In genomic region chr1:209710837-209711236, GRCh38 we compare ENCODE assay signal across 16 cellular contexts. TPM values are rescaled to one million over a fixed set of nuclear protein-coding genes. Genes with fewer than 3 reads are reported as not detected.
DNase-seq lines count a peak whose midpoint lies in the region; ATAC-seq and TF ChIP-seq lines count a peak whose summit lies in the region.
"Had no signal": no experiment of that assay in that cellular context is flagged by ENCODE, and none has a peak within 500 bp of the region (broad histone marks: within the 10 kb centered on the region; RNA-seq: fewer than 3 reads in every experiment).

No MANE protein-coding gene starts in this region.

- no peak overlapping the region for H3K4me2 ChIP-seq in PC-3 (ENCODE audit: low read length)

- no peak for DNase-seq in activated naive CD4-positive, alpha-beta T cell treated with anti-CD3 and anti-CD28 coated beads, Interleukin-2, amount 50 U/mL, for 72 hours (ENCODE audit: low spot score in 2 of 2)
- DNase-seq in activated naive CD4-positive, alpha-beta T cell treated with Interleukin-2 at 50 U/mL for 16 hours, result no peak
- peak; percentile 43 for DNase-seq in PC-3
- DNase-seq in activated T-helper 2 cell treated with anti-CD3 and anti-CD28 coated beads, Interferon-gamma antibody, Interleukin-2, Interleukin-4, amounts not matched to agents 10 μg/mL and 5 μg/mL and 100 μg/mL, durations not matched to agents 14 hours and 24 hours and 36 hours (ENCODE audit: low spot score), result no peak
- DNase-seq in type B pancreatic cell (ENCODE audit: extremely low spot score, unreplicated experiment), result no peak
- no peak for DNase-seq in EL
- no peak for DNase-seq in right cardiac atrium
- DNase-seq: BE2C, DND-41, GF-D8, NCI-H2227 treated with DMSO at 0.1 percent for 48 hours, NCI-H524 treated with DMSO at 0.1 percent for 48 hours had no signal

- no peaks in the 10 kb centered on the region for H3K9me2 ChIP-seq in PC-3 (replicated peaks; ENCODE audit: low read length)

- peak overlapping the region; percentile 15 for H3K4me3 Mint-ChIP-seq in activated T-helper 2 cell treated with anti-CD3 and anti-CD28 coated beads, Interferon-gamma antibody, Interleukin-2, Interleukin-4, amounts not matched to agents 10 μg/mL and 5 μg/mL and 100 μg/mL, durations not matched to agents 14 hours and 24 hours and 36 hours (ENCODE audit: low read depth)
- H3K4me3 Mint-ChIP-seq in type B pancreatic cell, result peak overlapping the region; percentile 14
- H3K4me3 Mint-ChIP-seq: IgD-negative memory B cell had no signal

- H4K20me1 ChIP-seq in PC-3 (ENCODE audit: low read length), result no peaks in the 10 kb centered on the region

- no peak overlapping the region for H2AFZ ChIP-seq in PC-3 (ENCODE audit: low read length)

- H3K9me3 ChIP-seq in PC-3 (ENCODE audit: low read length), result no peaks in the 10 kb centered on the region
- no peaks in the 10 kb centered on the region for H3K9me3 ChIP-seq in right cardiac atrium (ENCODE audit: control insufficient read depth, low read length)
- H3K9me3 ChIP-seq: BE2C had no signal

- peaks cover 7% of the 10 kb centered on the region in 2 donors for H3K36me3 Mint-ChIP-seq in activated naive CD4-positive, alpha-beta T cell treated with anti-CD3 and anti-CD28 coated beads, Interleukin-2, amount 50 U/mL, for 72 hours
- peaks cover 77% of the 10 kb centered on the region for H3K36me3 Mint-ChIP-seq in activated T-helper 2 cell treated with anti-CD3 and anti-CD28 coated beads, Interferon-gamma antibody, Interleukin-2, Interleukin-4, amounts not matched to agents 10 μg/mL and 5 μg/mL and 100 μg/mL, durations not matched to agents 14 hours and 24 hours and 36 hours (ENCODE audit: low read depth)
- no peaks in the 10 kb centered on the region for H3K36me3 Mint-ChIP-seq in type B pancreatic cell
- H3K36me3 Mint-ChIP-seq: IgD-negative memory B cell had no signal

- H3K4me1 ChIP-seq in PC-3 (ENCODE audit: insufficient read depth, low read length), result peaks cover 21% of the 10 kb centered on the region
- no peaks in the 10 kb centered on the region for H3K4me1 ChIP-seq in right cardiac atrium (ENCODE audit: control insufficient read depth, insufficient read depth, low read length)
- H3K4me1 ChIP-seq: BE2C had no signal

- no peaks in the 10 kb centered on the region for H3F3A ChIP-seq in PC-3 (ENCODE audit: low read length, unreplicated experiment)

- H3K4me3 ChIP-seq in PC-3 (ENCODE audit: low read length) (no peak overlapping the region), right cardiac atrium (ENCODE audit: low read length) (no peak overlapping the region)

- H3K27me3 Mint-ChIP-seq in activated T-helper 2 cell treated with anti-CD3 and anti-CD28 coated beads, Interferon-gamma antibody, Interleukin-2, Interleukin-4, amounts not matched to agents 10 μg/mL and 5 μg/mL and 100 μg/mL, durations not matched to agents 14 hours and 24 hours and 36 hours (ENCODE audit: low read depth), result no peaks in the 10 kb centered on the region
- H3K27me3 Mint-ChIP-seq in type B pancreatic cell, result peaks cover 4% of the 10 kb centered on the region
- H3K27me3 Mint-ChIP-seq: IgD-negative memory B cell had no signal

- TF ChIP-seq CTCF in PC-3 (conservative IDR thresholded peaks at IDR 0.05; ENCODE audit: low read depth, low read length) (no peak), type B pancreatic cell (conservative IDR thresholded peaks at IDR 0.05) (no peak)

- peak overlapping the region in 1 of 2 donors; percentile 55 for H3K27ac Mint-ChIP-seq in activated naive CD4-positive, alpha-beta T cell treated with anti-CD3 and anti-CD28 coated beads, Interleukin-2, amount 50 U/mL, for 72 hours
- H3K27ac Mint-ChIP-seq in activated T-helper 2 cell treated with anti-CD3 and anti-CD28 coated beads, Interferon-gamma antibody, Interleukin-2, Interleukin-4, amounts not matched to agents 10 μg/mL and 5 μg/mL and 100 μg/mL, durations not matched to agents 14 hours and 24 hours and 36 hours, result peak overlapping the region; percentile 92
- H3K27ac Mint-ChIP-seq in type B pancreatic cell, result peak overlapping the region; percentile 4
- H3K27ac Mint-ChIP-seq: IgD-negative memory B cell had no signal

- H3K79me2 ChIP-seq in PC-3 (ENCODE audit: low read length), result no peaks in the 10 kb centered on the region

- no peak overlapping the region for H3K9ac ChIP-seq in PC-3 (ENCODE audit: low read length)

- POLR2A ChIA-PET in PC-3 (lab: Charles Lee; ENCODE audit: unreplicated experiment), result no interaction called here

- WGBS in right cardiac atrium, result 92% methylated on average over 3 of the region's 3 CpGs

- H3K4me1 Mint-ChIP-seq in activated T-helper 2 cell treated with anti-CD3 and anti-CD28 coated beads, Interferon-gamma antibody, Interleukin-2, Interleukin-4, amounts not matched to agents 10 μg/mL and 5 μg/mL and 100 μg/mL, durations not matched to agents 14 hours and 24 hours and 36 hours (ENCODE audit: low read depth), result peaks cover 80% of the 10 kb centered on the region
- H3K4me1 Mint-ChIP-seq in type B pancreatic cell (ENCODE audit: unreplicated experiment), result peaks cover 9% of the 10 kb centered on the region

- H3K27ac ChIP-seq in PC-3 (ENCODE audit: low read length) (no peak overlapping the region), right cardiac atrium (ENCODE audit: low read length) (no peak overlapping the region)

- BruUV-seq in PC-3 (replicated peaks; lab: Mats Ljungman, UMichigan), result no TSS peak

- intact Hi-C loops in PC-3 (cut with micrococcal nuclease) (no loop called here), right cardiac atrium (cut with DNase I) (no loop called here)
- intact Hi-C loops in activated T-helper 2 cell treated with anti-CD3 and anti-CD28 coated beads, Interferon-gamma antibody, Interleukin-2, Interleukin-4, amounts not matched to agents 10 μg/mL and 5 μg/mL and 100 μg/mL, durations not matched to agents 14 hours and 24 hours and 36 hours (cut with micrococcal nuclease), result loop anchor here (2.0 kb wide), 1 partner anchor 36 kb away; no protein-coding TSS in a partner anchor

- H3K9me3 Mint-ChIP-seq in activated naive CD4-positive, alpha-beta T cell treated with anti-CD3 and anti-CD28 coated beads, Interleukin-2, amount 50 U/mL, for 72 hours, result no peaks in the 10 kb centered on the region
- no peaks in the 10 kb centered on the region for H3K9me3 Mint-ChIP-seq in activated T-helper 2 cell treated with anti-CD3 and anti-CD28 coated beads, Interferon-gamma antibody, Interleukin-2, Interleukin-4, amounts not matched to agents 10 μg/mL and 5 μg/mL and 100 μg/mL, durations not matched to agents 14 hours and 24 hours and 36 hours
- no peaks in the 10 kb centered on the region for H3K9me3 Mint-ChIP-seq in type B pancreatic cell
- H3K9me3 Mint-ChIP-seq: CD4-positive, alpha-beta memory T cell; IgD-negative memory B cell had no signal

- no peaks in the 10 kb centered on the region for H3K36me3 ChIP-seq in PC-3 (ENCODE audit: low read depth, low read length)
- H3K36me3 ChIP-seq: BE2C had no signal

- no peaks in the 10 kb centered on the region for H3K27me3 ChIP-seq in PC-3 (ENCODE audit: low read length)
- no peaks in the 10 kb centered on the region for H3K27me3 ChIP-seq in right cardiac atrium (ENCODE audit: control insufficient read depth, insufficient read depth)

- peak; percentile 33 to 46 for ATAC-seq in activated naive CD4-positive, alpha-beta T cell treated with anti-CD3 and anti-CD28 coated beads, Interleukin-2, amount 50 U/mL, for 72 hours
- no peak for ATAC-seq in PC-3
- no peak for ATAC-seq in right cardiac atrium
- ATAC-seq: HCT116 had no signal

- CTCF ChIA-PET in PC-3 (lab: Charles Lee), result no interaction called here

RNA-seq across cellular contexts. Expression of gene HSD11B1, which starts 6.2 kb away (rescaled TPM):
- total RNA-seq in activated naive CD4-positive, alpha-beta T cell treated with anti-CD3 and anti-CD28 coated beads, Interleukin-2, amount 50 U/mL, for 72 hours, result 1 to 10 TPM in 1 of 2 donors, under 1 TPM in 1; 0.75 to 5.2 TPM
- total RNA-seq in PC-3 (2014; rRNA removed) (not detected in 2 replicates), type B pancreatic cell (ENCODE audit: low replicate concordance) (not detected in 2 replicates), right cardiac atrium (1 to 10 TPM; 1.0 to 4.3 (median 2.7) TPM)
- 8.2 and 8.6 TPM in 2 replicates for total RNA-seq in activated T-helper 2 cell treated with anti-CD3 and anti-CD28 coated beads, Interferon-gamma antibody, Interleukin-2, Interleukin-4, amounts not matched to agents 10 μg/mL and 5 μg/mL and 100 μg/mL, durations not matched to agents 14 hours and 24 hours and 36 hours
- polyA plus RNA-seq in right cardiac atrium, result 1.5 TPM
- polyA plus RNA-seq: IgD-negative memory B cell had no signal

RNA-seq across cellular contexts. Expression of gene G0S2, which starts 35.6 kb away (rescaled TPM):
- total RNA-seq in activated naive CD4-positive, alpha-beta T cell treated with anti-CD3 and anti-CD28 coated beads, Interleukin-2, amount 50 U/mL, for 72 hours, result 10 to 100 TPM in 1 of 2 donors, 1 to 10 TPM in 1; 1.4 to 40.7 TPM
- total RNA-seq in PC-3 (2014; rRNA removed), result 620 and 723 TPM in 2 replicates
- 49.3 and 49.4 TPM in 2 replicates for total RNA-seq in activated T-helper 2 cell treated with anti-CD3 and anti-CD28 coated beads, Interferon-gamma antibody, Interleukin-2, Interleukin-4, amounts not matched to agents 10 μg/mL and 5 μg/mL and 100 μg/mL, durations not matched to agents 14 hours and 24 hours and 36 hours
- total RNA-seq in type B pancreatic cell (ENCODE audit: low replicate concordance), result 0.88 and 6.4 TPM in 2 replicates
- 100 to 1,000 TPM in 3 of 4 donors, 10 to 100 TPM in 1; 77.4 to 414 (median 243) TPM for total RNA-seq in right cardiac atrium
- polyA plus RNA-seq in right cardiac atrium, result 398 TPM
- total RNA-seq: HT1080 had no signal

RNA-seq across cellular contexts. Expression of gene TRAF3IP3, which starts 45.0 kb away (rescaled TPM):
- 100 to 1,000 TPM; 108 to 158 TPM for total RNA-seq in activated naive CD4-positive, alpha-beta T cell treated with anti-CD3 and anti-CD28 coated beads, Interleukin-2, amount 50 U/mL, for 72 hours
- not detected in 2 replicates for total RNA-seq in PC-3 (2014; rRNA removed)
- total RNA-seq in activated T-helper 2 cell treated with anti-CD3 and anti-CD28 coated beads, Interferon-gamma antibody, Interleukin-2, Interleukin-4, amounts not matched to agents 10 μg/mL and 5 μg/mL and 100 μg/mL, durations not matched to agents 14 hours and 24 hours and 36 hours, result 386 and 390 TPM in 2 replicates
- 1.7 TPM in 1 of 2 replicates, not detected in the other for total RNA-seq in type B pancreatic cell (ENCODE audit: low replicate concordance)
- 1 to 10 TPM in 3 of 4 donors, under 1 TPM in 1; 0.91 to 2.7 (median 1.4) TPM for total RNA-seq in right cardiac atrium
- 0.63 TPM for polyA plus RNA-seq in right cardiac atrium
- total RNA-seq: HT1080 had no signal

RNA-seq across cellular contexts. Expression of gene LAMB3, which starts 58.6 kb away (rescaled TPM):
- total RNA-seq in activated naive CD4-positive, alpha-beta T cell treated with anti-CD3 and anti-CD28 coated beads, Interleukin-2, amount 50 U/mL, for 72 hours, result 10 to 100 TPM in 1 of 2 donors, 1 to 10 TPM in 1; 1.6 to 11.7 TPM
- total RNA-seq in PC-3 (2014; rRNA removed) (473 and 650 TPM in 2 replicates), type B pancreatic cell (ENCODE audit: low replicate concordance) (17.0 and 47.3 TPM in 2 replicates), right cardiac atrium (10 to 100 TPM in 2 of 4 donors, 1 to 10 TPM in 2; 3.0 to 13.7 (median 11.0) TPM)
- 11.3 and 11.5 TPM in 2 replicates for total RNA-seq in activated T-helper 2 cell treated with anti-CD3 and anti-CD28 coated beads, Interferon-gamma antibody, Interleukin-2, Interleukin-4, amounts not matched to agents 10 μg/mL and 5 μg/mL and 100 μg/mL, durations not matched to agents 14 hours and 24 hours and 36 hours
- 4.9 TPM for polyA plus RNA-seq in right cardiac atrium
- polyA plus RNA-seq: IgD-negative memory B cell had no signal

Comparison
In these comparisons a context has a peak if more than half of its experiments do, and no peak if none do; other contexts are left out.
1. ATAC-seq: peak in activated naive CD4-positive, alpha-beta T cell treated with anti-CD3 and anti-CD28 coated beads, Interleukin-2, amount 50 U/mL, for 72 hours (2 of 2); none in PC-3 (single experiment) and right cardiac atrium (0 of 2).
2. RNA of gene TRAF3IP3, which starts 45.0 kb away (total RNA-seq): 386 to 390 TPM in activated T-helper 2 cell treated with anti-CD3 and anti-CD28 coated beads, Interferon-gamma antibody, Interleukin-2, Interleukin-4, amounts not matched to agents 10 μg/mL and 5 μg/mL and 100 μg/mL, durations not matched to agents 14 hours and 24 hours and 36 hours and 108 to 158 TPM in activated naive CD4-positive, alpha-beta T cell treated with anti-CD3 and anti-CD28 coated beads, Interleukin-2, amount 50 U/mL, for 72 hours; 1.7 TPM in type B pancreatic cell, 0.91 to 2.7 TPM in right cardiac atrium and not detected in PC-3; every median in the first group is over 10 times any median in the second.